Comparison of ENCODE assay signal across 1 cellular context in genomic region chr12:123143753-123144461, GRCh38.
TF ChIP-seq lines count a peak whose summit lies in the region.

No MANE protein-coding gene starts in this region.

TF ChIP-seq in HepG2, 621 proteins besides CTCF, POLR2A, EP300 and RAD21 (continued from another document):
- no peak for TF ChIP-seq MLX (CRISPR knock-in tag; IDR thresholded peaks at IDR 0.05)
- TF ChIP-seq RFX3 (CRISPR knock-in tag; IDR thresholded peaks at IDR 0.05), result no peak
- TF ChIP-seq ATAD3A (CRISPR knock-in tag; IDR thresholded peaks at IDR 0.05), result no peak
- TF ChIP-seq RNF2 (conservative IDR thresholded peaks at IDR 0.05; ENCODE audit: low read depth), result no peak
- no peak for TF ChIP-seq FOXP1 (IDR thresholded peaks at IDR 0.05)
- no peak for TF ChIP-seq FOXP1 (CRISPR knock-in tag; IDR thresholded peaks at IDR 0.05)
- no peak for TF ChIP-seq ZNF274 (CRISPR knock-in tag; IDR thresholded peaks at IDR 0.05)
- no peak for TF ChIP-seq ZNF142 (CRISPR knock-in tag; IDR thresholded peaks at IDR 0.05)
- TF ChIP-seq ARID2 (CRISPR knock-in tag; IDR thresholded peaks at IDR 0.05; ENCODE audit: borderline replicate concordance), result no peak
- no peak for TF ChIP-seq CSRNP1 (CRISPR knock-in tag; IDR thresholded peaks at IDR 0.05)
- TF ChIP-seq ZNF10 (CRISPR knock-in tag; IDR thresholded peaks at IDR 0.05; ENCODE audit: borderline replicate concordance, low read depth), result no peak
- no peak for TF ChIP-seq KDM3A (CRISPR knock-in tag; IDR thresholded peaks at IDR 0.05; ENCODE audit: low read depth)
